Comparison of ENCODE assay signal across 1 cellular context in the genomic region with DNA sequence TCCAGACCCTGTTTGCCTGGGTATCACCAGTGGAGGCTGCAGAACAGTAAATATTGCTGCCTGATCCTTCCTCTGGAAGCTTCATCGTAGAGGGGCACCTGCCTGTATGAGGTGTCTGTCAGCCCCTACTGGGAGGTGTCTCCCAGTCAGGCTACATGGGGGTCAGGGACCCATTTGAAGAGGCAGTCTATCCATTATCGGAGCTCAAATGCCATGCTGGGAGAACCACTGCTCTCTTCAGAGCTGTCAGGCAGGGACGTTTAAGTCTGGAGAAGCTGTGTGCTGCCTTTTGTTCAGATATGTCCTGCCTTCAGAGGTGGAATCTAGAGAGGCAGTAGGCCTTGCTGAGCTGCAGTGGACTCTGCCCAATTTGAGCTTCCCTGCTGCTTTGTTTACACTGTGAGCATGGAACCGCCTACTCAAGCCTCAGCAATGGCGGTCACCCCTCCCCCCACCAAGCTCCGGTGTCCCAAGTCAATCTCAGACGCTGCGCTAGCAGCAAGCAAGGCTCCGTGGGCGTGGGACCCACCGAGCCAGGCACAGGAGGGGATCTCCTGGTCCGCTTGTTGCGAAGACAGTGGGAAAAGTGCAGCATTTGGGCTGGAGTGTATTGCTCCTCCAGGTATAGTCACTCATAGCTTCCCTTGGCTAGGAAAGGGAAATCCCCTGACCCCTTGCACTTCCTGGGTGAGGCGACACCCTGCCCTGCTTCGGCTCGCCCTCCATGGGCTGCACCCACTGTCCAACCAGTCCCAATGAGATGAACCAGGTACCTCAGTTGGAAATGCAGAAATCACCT.
TF ChIP-seq lines count a peak whose summit lies in the region.
"Not testable (repeated sequence)": the region's sequence is repeated elsewhere in the genome, so short reads cannot be mapped to it uniquely, and the experiment has no call there.

No MANE protein-coding gene starts in this region.

TF ChIP-seq in HepG2, 621 proteins besides CTCF, POLR2A, EP300 and RAD21 (continued from another document and continues in another):
- TF ChIP-seq PITX1 (CRISPR knock-in tag; IDR thresholded peaks at IDR 0.05) (peak; percentile 82; the same call in 1 of the 2 replicates), MIXL1 (CRISPR knock-in tag; IDR thresholded peaks at IDR 0.05) (peak; percentile 84), SP4 (CRISPR knock-in tag; IDR thresholded peaks at IDR 0.05) (peak; percentile 89), SNAPC2 (CRISPR knock-in tag; IDR thresholded peaks at IDR 0.05) (peak; percentile 85; the same call in 1 of the 2 replicates), ZNF644 (CRISPR knock-in tag; IDR thresholded peaks at IDR 0.05; ENCODE audit: low read depth) (peak; percentile 83; the same call in 1 of the 2 replicates), GABPB1 (CRISPR knock-in tag; IDR thresholded peaks at IDR 0.05) (peak; percentile 65), ZFY (CRISPR knock-in tag; IDR thresholded peaks at IDR 0.05) (peak; percentile 93), ZNF7 (CRISPR knock-in tag; IDR thresholded peaks at IDR 0.05) (0 out of 2 replicates have a peak, but pooled peaks have one; percentile 30), NR2F2 (IDR thresholded peaks at IDR 0.05; ENCODE audit: borderline replicate concordance, low read depth) (0 out of 2 replicates have a peak, but pooled peaks have one; percentile 35), ZFX (CRISPR knock-in tag; IDR thresholded peaks at IDR 0.05; ENCODE audit: low read depth) (peak; percentile 95), NR2F6 (CRISPR knock-in tag; IDR thresholded peaks at IDR 0.05) (peak; percentile 66; the same call in 1 of the 2 replicates), HHEX (CRISPR knock-in tag; IDR thresholded peaks at IDR 0.05) (peak; percentile 16; the same call in 1 of the 2 replicates), NONO (CRISPR knock-in tag; conservative IDR thresholded peaks at IDR 0.05) (peak; percentile 95), PHF8 (CRISPR knock-in tag; IDR thresholded peaks at IDR 0.05) (peak; percentile 53), MIER2 (CRISPR knock-in tag; IDR thresholded peaks at IDR 0.05) (peak; percentile 69; the same call in 1 of the 2 replicates), FOXO1 (CRISPR knock-in tag; IDR thresholded peaks at IDR 0.05) (peak; percentile 93), DNMT1 (CRISPR knock-in tag; IDR thresholded peaks at IDR 0.05) (peak; percentile 87; the same call in 1 of the 2 replicates), HDAC1 (CRISPR knock-in tag; IDR thresholded peaks at IDR 0.05) (peak; percentile 87), SMYD3 (CRISPR knock-in tag; IDR thresholded peaks at IDR 0.05) (peak; percentile 64; the same call in 1 of the 2 replicates), ZMYM2 (CRISPR knock-in tag; IDR thresholded peaks at IDR 0.05) (peak; percentile 69), RXRB (CRISPR knock-in tag; IDR thresholded peaks at IDR 0.05; ENCODE audit: borderline replicate concordance) (peak; percentile 60), ZNF720 (CRISPR knock-in tag; IDR thresholded peaks at IDR 0.05) (0 out of 2 replicates have a peak, but pooled peaks have one; percentile 2), NCOA1 (CRISPR knock-in tag; IDR thresholded peaks at IDR 0.05) (peak; percentile 49; the same call in 1 of the 2 replicates), KDM6A (CRISPR knock-in tag; IDR thresholded peaks at IDR 0.05; ENCODE audit: low read depth) (peak; percentile 96), ZNF572 (CRISPR knock-in tag; IDR thresholded peaks at IDR 0.05) (0 out of 2 replicates have a peak, but pooled peaks have one; percentile 85), ZSCAN9 (CRISPR knock-in tag; IDR thresholded peaks at IDR 0.05; ENCODE audit: borderline replicate concordance) (peak; percentile 74; the same call in 1 of the 2 replicates), ZNF30 (CRISPR knock-in tag; IDR thresholded peaks at IDR 0.05) (peak; percentile 21; the same call in 1 of the 2 replicates), PPARG (CRISPR knock-in tag; conservative IDR thresholded peaks at IDR 0.05) (0 out of 2 replicates have a peak, but pooled peaks have one; percentile 35)
- TF ChIP-seq, protein P1, sequence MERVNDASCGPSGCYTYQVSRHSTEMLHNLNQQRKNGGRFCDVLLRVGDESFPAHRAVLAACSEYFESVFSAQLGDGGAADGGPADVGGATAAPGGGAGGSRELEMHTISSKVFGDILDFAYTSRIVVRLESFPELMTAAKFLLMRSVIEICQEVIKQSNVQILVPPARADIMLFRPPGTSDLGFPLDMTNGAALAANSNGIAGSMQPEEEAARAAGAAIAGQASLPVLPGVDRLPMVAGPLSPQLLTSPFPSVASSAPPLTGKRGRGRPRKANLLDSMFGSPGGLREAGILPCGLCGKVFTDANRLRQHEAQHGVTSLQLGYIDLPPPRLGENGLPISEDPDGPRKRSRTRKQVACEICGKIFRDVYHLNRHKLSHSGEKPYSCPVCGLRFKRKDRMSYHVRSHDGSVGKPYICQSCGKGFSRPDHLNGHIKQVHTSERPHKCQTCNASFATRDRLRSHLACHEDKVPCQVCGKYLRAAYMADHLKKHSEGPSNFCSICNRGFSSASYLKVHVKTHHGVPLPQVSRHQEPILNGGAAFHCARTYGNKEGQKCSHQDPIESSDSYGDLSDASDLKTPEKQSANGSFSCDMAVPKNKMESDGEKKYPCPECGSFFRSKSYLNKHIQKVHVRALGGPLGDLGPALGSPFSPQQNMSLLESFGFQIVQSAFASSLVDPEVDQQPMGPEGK (CRISPR knock-in tag; IDR thresholded peaks at IDR 0.05), result peak; percentile 55; the same call in 1 of the 2 replicates
- TF ChIP-seq, protein P2, sequence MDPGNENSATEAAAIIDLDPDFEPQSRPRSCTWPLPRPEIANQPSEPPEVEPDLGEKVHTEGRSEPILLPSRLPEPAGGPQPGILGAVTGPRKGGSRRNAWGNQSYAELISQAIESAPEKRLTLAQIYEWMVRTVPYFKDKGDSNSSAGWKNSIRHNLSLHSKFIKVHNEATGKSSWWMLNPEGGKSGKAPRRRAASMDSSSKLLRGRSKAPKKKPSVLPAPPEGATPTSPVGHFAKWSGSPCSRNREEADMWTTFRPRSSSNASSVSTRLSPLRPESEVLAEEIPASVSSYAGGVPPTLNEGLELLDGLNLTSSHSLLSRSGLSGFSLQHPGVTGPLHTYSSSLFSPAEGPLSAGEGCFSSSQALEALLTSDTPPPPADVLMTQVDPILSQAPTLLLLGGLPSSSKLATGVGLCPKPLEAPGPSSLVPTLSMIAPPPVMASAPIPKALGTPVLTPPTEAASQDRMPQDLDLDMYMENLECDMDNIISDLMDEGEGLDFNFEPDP (CRISPR knock-in tag; conservative IDR thresholded peaks at IDR 0.05), result 0 out of 2 replicates have a peak, but pooled peaks have one; percentile 60
- TF ChIP-seq, protein P3, sequence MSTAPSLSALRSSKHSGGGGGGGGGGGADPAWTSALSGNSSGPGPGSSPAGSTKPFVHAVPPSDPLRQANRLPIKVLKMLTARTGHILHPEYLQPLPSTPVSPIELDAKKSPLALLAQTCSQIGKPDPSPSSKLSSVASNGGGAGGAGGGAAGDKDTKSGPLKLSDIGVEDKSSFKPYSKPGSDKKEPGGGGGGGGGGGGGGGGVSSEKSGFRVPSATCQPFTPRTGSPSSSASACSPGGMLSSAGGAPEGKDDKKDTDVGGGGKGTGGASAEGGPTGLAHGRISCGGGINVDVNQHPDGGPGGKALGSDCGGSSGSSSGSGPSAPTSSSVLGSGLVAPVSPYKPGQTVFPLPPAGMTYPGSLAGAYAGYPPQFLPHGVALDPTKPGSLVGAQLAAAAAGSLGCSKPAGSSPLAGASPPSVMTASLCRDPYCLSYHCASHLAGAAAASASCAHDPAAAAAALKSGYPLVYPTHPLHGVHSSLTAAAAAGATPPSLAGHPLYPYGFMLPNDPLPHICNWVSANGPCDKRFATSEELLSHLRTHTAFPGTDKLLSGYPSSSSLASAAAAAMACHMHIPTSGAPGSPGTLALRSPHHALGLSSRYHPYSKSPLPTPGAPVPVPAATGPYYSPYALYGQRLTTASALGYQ (CRISPR knock-in tag; IDR thresholded peaks at IDR 0.05), result peak; percentile 54; the same call in 1 of the 2 replicates
- TF ChIP-seq, protein P4, sequence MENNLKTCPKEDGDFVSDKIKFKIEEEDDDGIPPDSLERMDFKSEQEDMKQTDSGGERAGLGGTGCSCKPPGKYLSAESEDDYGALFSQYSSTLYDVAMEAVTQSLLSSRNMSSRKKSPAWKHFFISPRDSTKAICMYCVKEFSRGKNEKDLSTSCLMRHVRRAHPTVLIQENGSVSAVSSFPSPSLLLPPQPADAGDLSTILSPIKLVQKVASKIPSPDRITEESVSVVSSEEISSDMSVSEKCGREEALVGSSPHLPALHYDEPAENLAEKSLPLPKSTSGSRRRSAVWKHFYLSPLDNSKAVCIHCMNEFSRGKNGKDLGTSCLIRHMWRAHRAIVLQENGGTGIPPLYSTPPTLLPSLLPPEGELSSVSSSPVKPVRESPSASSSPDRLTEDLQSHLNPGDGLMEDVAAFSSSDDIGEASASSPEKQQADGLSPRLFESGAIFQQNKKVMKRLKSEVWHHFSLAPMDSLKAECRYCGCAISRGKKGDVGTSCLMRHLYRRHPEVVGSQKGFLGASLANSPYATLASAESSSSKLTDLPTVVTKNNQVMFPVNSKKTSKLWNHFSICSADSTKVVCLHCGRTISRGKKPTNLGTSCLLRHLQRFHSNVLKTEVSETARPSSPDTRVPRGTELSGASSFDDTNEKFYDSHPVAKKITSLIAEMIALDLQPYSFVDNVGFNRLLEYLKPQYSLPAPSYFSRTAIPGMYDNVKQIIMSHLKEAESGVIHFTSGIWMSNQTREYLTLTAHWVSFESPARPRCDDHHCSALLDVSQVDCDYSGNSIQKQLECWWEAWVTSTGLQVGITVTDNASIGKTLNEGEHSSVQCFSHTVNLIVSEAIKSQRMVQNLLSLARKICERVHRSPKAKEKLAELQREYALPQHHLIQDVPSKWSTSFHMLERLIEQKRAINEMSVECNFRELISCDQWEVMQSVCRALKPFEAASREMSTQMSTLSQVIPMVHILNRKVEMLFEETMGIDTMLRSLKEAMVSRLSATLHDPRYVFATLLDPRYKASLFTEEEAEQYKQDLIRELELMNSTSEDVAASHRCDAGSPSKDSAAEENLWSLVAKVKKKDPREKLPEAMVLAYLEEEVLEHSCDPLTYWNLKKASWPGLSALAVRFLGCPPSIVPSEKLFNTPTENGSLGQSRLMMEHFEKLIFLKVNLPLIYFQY (CRISPR knock-in tag; IDR thresholded peaks at IDR 0.05; ENCODE audit: borderline replicate concordance), result peak; percentile 36; the same call in 1 of the 2 replicates
- TF ChIP-seq, protein P5, sequence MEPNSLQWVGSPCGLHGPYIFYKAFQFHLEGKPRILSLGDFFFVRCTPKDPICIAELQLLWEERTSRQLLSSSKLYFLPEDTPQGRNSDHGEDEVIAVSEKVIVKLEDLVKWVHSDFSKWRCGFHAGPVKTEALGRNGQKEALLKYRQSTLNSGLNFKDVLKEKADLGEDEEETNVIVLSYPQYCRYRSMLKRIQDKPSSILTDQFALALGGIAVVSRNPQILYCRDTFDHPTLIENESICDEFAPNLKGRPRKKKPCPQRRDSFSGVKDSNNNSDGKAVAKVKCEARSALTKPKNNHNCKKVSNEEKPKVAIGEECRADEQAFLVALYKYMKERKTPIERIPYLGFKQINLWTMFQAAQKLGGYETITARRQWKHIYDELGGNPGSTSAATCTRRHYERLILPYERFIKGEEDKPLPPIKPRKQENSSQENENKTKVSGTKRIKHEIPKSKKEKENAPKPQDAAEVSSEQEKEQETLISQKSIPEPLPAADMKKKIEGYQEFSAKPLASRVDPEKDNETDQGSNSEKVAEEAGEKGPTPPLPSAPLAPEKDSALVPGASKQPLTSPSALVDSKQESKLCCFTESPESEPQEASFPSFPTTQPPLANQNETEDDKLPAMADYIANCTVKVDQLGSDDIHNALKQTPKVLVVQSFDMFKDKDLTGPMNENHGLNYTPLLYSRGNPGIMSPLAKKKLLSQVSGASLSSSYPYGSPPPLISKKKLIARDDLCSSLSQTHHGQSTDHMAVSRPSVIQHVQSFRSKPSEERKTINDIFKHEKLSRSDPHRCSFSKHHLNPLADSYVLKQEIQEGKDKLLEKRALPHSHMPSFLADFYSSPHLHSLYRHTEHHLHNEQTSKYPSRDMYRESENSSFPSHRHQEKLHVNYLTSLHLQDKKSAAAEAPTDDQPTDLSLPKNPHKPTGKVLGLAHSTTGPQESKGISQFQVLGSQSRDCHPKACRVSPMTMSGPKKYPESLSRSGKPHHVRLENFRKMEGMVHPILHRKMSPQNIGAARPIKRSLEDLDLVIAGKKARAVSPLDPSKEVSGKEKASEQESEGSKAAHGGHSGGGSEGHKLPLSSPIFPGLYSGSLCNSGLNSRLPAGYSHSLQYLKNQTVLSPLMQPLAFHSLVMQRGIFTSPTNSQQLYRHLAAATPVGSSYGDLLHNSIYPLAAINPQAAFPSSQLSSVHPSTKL (CRISPR knock-in tag; IDR thresholded peaks at IDR 0.05), result peak; percentile 89
- not testable (repeated sequence) for TF ChIP-seq NR2F6, NONO (IDR thresholded peaks at IDR 0.05)
- TF ChIP-seq, protein P6, sequence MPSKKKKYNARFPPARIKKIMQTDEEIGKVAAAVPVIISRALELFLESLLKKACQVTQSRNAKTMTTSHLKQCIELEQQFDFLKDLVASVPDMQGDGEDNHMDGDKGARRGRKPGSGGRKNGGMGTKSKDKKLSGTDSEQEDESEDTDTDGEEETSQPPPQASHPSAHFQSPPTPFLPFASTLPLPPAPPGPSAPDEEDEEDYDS (CRISPR knock-in tag; IDR thresholded peaks at IDR 0.05), result peak; percentile 50; the same call in 1 of the 2 replicates
- TF ChIP-seq, protein P7, sequence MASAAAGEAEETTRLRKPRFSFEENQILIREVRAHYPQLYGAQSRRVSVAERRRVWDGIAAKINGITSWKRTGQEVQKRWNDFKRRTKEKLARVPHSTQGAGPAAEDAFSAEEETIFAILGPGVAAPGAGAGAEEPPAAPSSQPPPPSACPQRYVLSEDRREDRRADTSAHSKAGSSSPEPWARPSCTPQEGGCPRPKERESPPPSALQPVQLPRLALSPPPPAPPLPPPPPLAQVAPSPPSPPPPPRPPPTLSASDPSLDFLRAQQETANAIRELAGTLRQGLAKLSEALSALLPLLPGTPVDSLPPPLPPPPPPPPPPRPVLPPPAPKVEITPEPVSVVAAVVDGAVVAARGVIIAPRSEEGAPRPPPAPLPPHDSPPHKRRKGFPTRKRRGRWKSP (CRISPR knock-in tag; IDR thresholded peaks at IDR 0.05), result peak; percentile 51; the same call in 1 of the 2 replicates
- TF ChIP-seq, protein P8, sequence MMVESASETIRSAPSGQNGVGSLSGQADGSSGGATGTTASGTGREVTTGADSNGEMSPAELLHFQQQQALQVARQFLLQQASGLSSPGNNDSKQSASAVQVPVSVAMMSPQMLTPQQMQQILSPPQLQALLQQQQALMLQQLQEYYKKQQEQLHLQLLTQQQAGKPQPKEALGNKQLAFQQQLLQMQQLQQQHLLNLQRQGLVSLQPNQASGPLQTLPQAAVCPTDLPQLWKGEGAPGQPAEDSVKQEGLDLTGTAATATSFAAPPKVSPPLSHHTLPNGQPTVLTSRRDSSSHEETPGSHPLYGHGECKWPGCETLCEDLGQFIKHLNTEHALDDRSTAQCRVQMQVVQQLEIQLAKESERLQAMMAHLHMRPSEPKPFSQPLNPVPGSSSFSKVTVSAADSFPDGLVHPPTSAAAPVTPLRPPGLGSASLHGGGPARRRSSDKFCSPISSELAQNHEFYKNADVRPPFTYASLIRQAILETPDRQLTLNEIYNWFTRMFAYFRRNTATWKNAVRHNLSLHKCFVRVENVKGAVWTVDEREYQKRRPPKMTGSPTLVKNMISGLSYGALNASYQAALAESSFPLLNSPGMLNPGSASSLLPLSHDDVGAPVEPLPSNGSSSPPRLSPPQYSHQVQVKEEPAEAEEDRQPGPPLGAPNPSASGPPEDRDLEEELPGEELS (CRISPR knock-in tag; IDR thresholded peaks at IDR 0.05), result peak; percentile 80
- TF ChIP-seq, protein P9, sequence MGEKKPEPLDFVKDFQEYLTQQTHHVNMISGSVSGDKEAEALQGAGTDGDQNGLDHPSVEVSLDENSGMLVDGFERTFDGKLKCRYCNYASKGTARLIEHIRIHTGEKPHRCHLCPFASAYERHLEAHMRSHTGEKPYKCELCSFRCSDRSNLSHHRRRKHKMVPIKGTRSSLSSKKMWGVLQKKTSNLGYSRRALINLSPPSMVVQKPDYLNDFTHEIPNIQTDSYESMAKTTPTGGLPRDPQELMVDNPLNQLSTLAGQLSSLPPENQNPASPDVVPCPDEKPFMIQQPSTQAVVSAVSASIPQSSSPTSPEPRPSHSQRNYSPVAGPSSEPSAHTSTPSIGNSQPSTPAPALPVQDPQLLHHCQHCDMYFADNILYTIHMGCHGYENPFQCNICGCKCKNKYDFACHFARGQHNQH (CRISPR knock-in tag; IDR thresholded peaks at IDR 0.05), result peak; percentile 75
